8 cellular contexts compared by ENCODE assay signal in genomic region chr2:168336786-168337388, GRCh38.
A peak's percentile ranks its signal among the peaks of the same experiment; 100 is the strongest.
DNase-seq lines count a peak whose midpoint lies in the region; ATAC-seq and TF ChIP-seq lines count a peak whose summit lies in the region.

No MANE protein-coding gene starts in this region.

- H3K9ac ChIP-seq in smooth muscle cell (ENCODE audit: low read depth), result no peak overlapping the region

- H3K4me2 ChIP-seq in smooth muscle cell, result no peak overlapping the region

- H3K4me3 ChIP-seq in effector memory CD4-positive, alpha-beta T cell (ENCODE audit: insufficient read depth, low read depth, low read length, poor library complexity, severe bottlenecking), result no peak overlapping the region
- H3K4me3 ChIP-seq in smooth muscle cell, result no peak overlapping the region

- DNase-seq in ACHN (peak; percentile 52), LoVo (ENCODE audit: low spot score) (peak; percentile 82), smooth muscle cell (lab: John Stamatoyannopoulos, UW; ENCODE audit: unreplicated experiment) (no peak), NCI-H2227 (lab: John Stamatoyannopoulos, UW; ENCODE audit: unreplicated experiment) (no peak), occipital lobe (lab: John Stamatoyannopoulos, UW) (no peak)
- DNase-seq in activated CD4-positive, CD25-positive, alpha-beta regulatory T cell treated with anti-CD3 and anti-CD28 coated beads, Interleukin-2, amount 50 U/mL, for 16 hours (ENCODE audit: low read depth, low spot score), result peak; percentile 22
- DNase-seq in effector memory CD4-positive, alpha-beta T cell, result peak; percentile 11 to 32 (median 23)

- H3K27ac ChIP-seq in effector memory CD4-positive, alpha-beta T cell (ENCODE audit: insufficient read depth, low read length, poor library complexity, severe bottlenecking), result no peak overlapping the region
- H3K27ac ChIP-seq in smooth muscle cell (ENCODE audit: low read depth), result no peak overlapping the region

- no peaks in the 10 kb centered on the region for H3K79me2 ChIP-seq in smooth muscle cell (ENCODE audit: low read depth)

- no peaks in the 10 kb centered on the region for H3F3A ChIP-seq in smooth muscle cell (ENCODE audit: low read depth)

- H3K4me1 ChIP-seq in effector memory CD4-positive, alpha-beta T cell (ENCODE audit: control insufficient read depth, insufficient read depth, low read length, poor library complexity, severe bottlenecking), result no peaks in the 10 kb centered on the region
- peaks cover 6% of the 10 kb centered on the region for H3K4me1 ChIP-seq in smooth muscle cell (ENCODE audit: low read depth)

- peak; percentile 16 for TF ChIP-seq CTCF in smooth muscle cell (IDR thresholded peaks at IDR 0.05; ENCODE audit: borderline replicate concordance, insufficient read depth, poor library complexity, severe bottlenecking)

- no peaks in the 10 kb centered on the region for H3K27me3 ChIP-seq in effector memory CD4-positive, alpha-beta T cell (replicated peaks; ENCODE audit: control insufficient read depth, insufficient read depth, low read length, poor library complexity, severe bottlenecking)
- H3K27me3 ChIP-seq in smooth muscle cell (ENCODE audit: low read depth), result no peaks in the 10 kb centered on the region

- 68% methylated on average over 6 of the region's 6 CpGs for WGBS in smooth muscle cell (ENCODE audit: low lambda C conversion rate)

- in situ Hi-C loops in ACHN (cut with HindIII; ENCODE audit: low pct_ligation_motif_present, low pct_unique_long_range_greater_than_20kb, low sequenced_read_pairs), result no loop called here

- peak; percentile 71 for ATAC-seq in GM18907 (IDR thresholded peaks at IDR 0.05; ENCODE audit: unreplicated experiment)

- H3K36me3 ChIP-seq in effector memory CD4-positive, alpha-beta T cell (ENCODE audit: control insufficient read depth, insufficient read depth, low read length), result no peaks in the 10 kb centered on the region
- H3K36me3 ChIP-seq in smooth muscle cell (ENCODE audit: low read depth), result no peaks in the 10 kb centered on the region

- H4K20me1 ChIP-seq in smooth muscle cell (ENCODE audit: low read depth), result no peaks in the 10 kb centered on the region

- no peak overlapping the region for H2AFZ ChIP-seq in smooth muscle cell (ENCODE audit: low read depth)

- H3K9me3 ChIP-seq in effector memory CD4-positive, alpha-beta T cell (ENCODE audit: control insufficient read depth, low read length), result no peaks in the 10 kb centered on the region
- H3K9me3 ChIP-seq in smooth muscle cell (replicated peaks; ENCODE audit: low read depth), result no peaks in the 10 kb centered on the region

Comparison
In these comparisons a context has a peak if more than half of its experiments do, and no peak if none do; other contexts are left out.
1. DNase-seq: peak in ACHN (single experiment), LoVo (single experiment), activated CD4-positive, CD25-positive, alpha-beta regulatory T cell treated with anti-CD3 and anti-CD28 coated beads, Interleukin-2, amount 50 U/mL, for 16 hours (single experiment) and effector memory CD4-positive, alpha-beta T cell (3 of 3); none in smooth muscle cell (single experiment), NCI-H2227 (single experiment) and occipital lobe (single experiment).